Comparison of ENCODE assay signal across 9 cellular contexts in genomic region chr17:72422505-72423285, GRCh38.
DNase-seq lines count a peak whose midpoint lies in the region; ATAC-seq and TF ChIP-seq lines count a peak whose summit lies in the region.
"Had no signal": no experiment of that assay in that cellular context is flagged by ENCODE, and none has a peak within 500 bp of the region (broad histone marks: within the 10 kb centered on the region; RNA-seq: fewer than 3 reads in every experiment).

No MANE protein-coding gene starts in this region.

- no peaks in the 10 kb centered on the region for H3K36me3 Mint-ChIP-seq in T-helper 2 cell treated with Interferon-gamma antibody and Interleukin-4, amounts not matched to agents 5 μg/mL and 100 μg/mL, for 36 hours (ENCODE audit: low read depth)

- H3K4me3 ChIP-seq in heart left ventricle, result no peak overlapping the region
- no peak overlapping the region for H3K4me3 ChIP-seq in WERI-Rb-1 (ENCODE audit: low read depth, low read length)

- H3K4me1 ChIP-seq in heart left ventricle, result peaks cover 0 to 19% (median 5%) of the 10 kb centered on the region in 12 donors

- H3K9me3 ChIP-seq in heart left ventricle (peaks cover 0 to 15% (median 7%) of the 10 kb centered on the region in 12 donors), WERI-Rb-1 (ENCODE audit: severe bottlenecking) (peaks cover 14% of the 10 kb centered on the region)

- H3K4me1 Mint-ChIP-seq in T-helper 2 cell treated with Interferon-gamma antibody and Interleukin-4, amounts not matched to agents 5 μg/mL and 100 μg/mL, for 36 hours (ENCODE audit: low read depth), result no peaks in the 10 kb centered on the region
- H3K4me1 Mint-ChIP-seq in stimulated activated naive CD8-positive, alpha-beta T cell treated with anti-CD3 and anti-CD28 coated beads, Interleukin-15, amount 100 ng/mL, for 72 hours, result peaks cover 21% of the 10 kb centered on the region

- no peak overlapping the region for H3K27ac ChIP-seq in heart left ventricle
- H3K27ac ChIP-seq in WERI-Rb-1, result no peak overlapping the region

- DNase-seq in EL (peak; percentile 100), heart left ventricle (peak in 4 of 5 donors; percentile 29 to 69 (median 49)), occipital lobe (lab: John Stamatoyannopoulos, UW) (no peak), WERI-Rb-1 (no peak)
- DNase-seq in T-helper 2 cell treated with Interferon-gamma antibody and Interleukin-4, amounts not matched to agents 5 μg/mL and 100 μg/mL, for 36 hours (ENCODE audit: low spot score), result peak; percentile 4
- DNase-seq in stimulated activated naive CD8-positive, alpha-beta T cell treated with anti-CD3 and anti-CD28 coated beads, Interleukin-15, amount 100 ng/mL, for 72 hours, result peak; percentile 4 to 32

- ATAC-seq in GM19328 (IDR thresholded peaks at IDR 0.05; ENCODE audit: unreplicated experiment) (peak; percentile 32), HG03135 (IDR thresholded peaks at IDR 0.05; ENCODE audit: unreplicated experiment) (peak; percentile 44), heart left ventricle (peak; percentile 27 to 84 (median 73))
- peak; percentile 65 for ATAC-seq in stimulated activated naive CD8-positive, alpha-beta T cell treated with anti-CD3 and anti-CD28 coated beads, Interleukin-15, amount 100 ng/mL, for 72 hours

- no peak for TF ChIP-seq POLR2A in heart left ventricle (IDR thresholded peaks at IDR 0.05)

- H3K4me3 Mint-ChIP-seq in T-helper 2 cell treated with Interferon-gamma antibody and Interleukin-4, amounts not matched to agents 5 μg/mL and 100 μg/mL, for 36 hours, result no peak overlapping the region
- H3K4me3 Mint-ChIP-seq in stimulated activated naive CD8-positive, alpha-beta T cell treated with anti-CD3 and anti-CD28 coated beads, Interleukin-15, amount 100 ng/mL, for 72 hours, result peak overlapping the region in 1 of 2 donors; percentile 6
- H3K4me3 Mint-ChIP-seq: nephron had no signal

- H3K36me3 ChIP-seq in heart left ventricle (no peaks in the 10 kb centered on the region), WERI-Rb-1 (peaks cover 3% of the 10 kb centered on the region)

- TF ChIP-seq CTCF in heart left ventricle (IDR thresholded peaks at IDR 0.05), result no peak
- no peak for TF ChIP-seq CTCF in WERI-Rb-1 (IDR thresholded peaks at IDR 0.05; ENCODE audit: low read depth, low read length)

- H3K27me3 Mint-ChIP-seq in T-helper 2 cell treated with Interferon-gamma antibody and Interleukin-4, amounts not matched to agents 5 μg/mL and 100 μg/mL, for 36 hours (ENCODE audit: low read depth), result no peaks in the 10 kb centered on the region
- H3K27me3 Mint-ChIP-seq in stimulated activated naive CD8-positive, alpha-beta T cell treated with anti-CD3 and anti-CD28 coated beads, Interleukin-15, amount 100 ng/mL, for 72 hours, result peaks cover 41% of the 10 kb centered on the region

- H3K9me3 Mint-ChIP-seq in T-helper 2 cell treated with Interferon-gamma antibody and Interleukin-4, amounts not matched to agents 5 μg/mL and 100 μg/mL, for 36 hours, result peaks cover 9% of the 10 kb centered on the region
- H3K9me3 Mint-ChIP-seq in stimulated activated naive CD8-positive, alpha-beta T cell treated with anti-CD3 and anti-CD28 coated beads, Interleukin-15, amount 100 ng/mL, for 72 hours, result peaks cover 9 to 17% of the 10 kb centered on the region in 2 donors

- 51 to 55% (median 53%) methylated on average over 13 to 21 of the region's 21 CpGs for WGBS in heart left ventricle, 4 donors

- H3K27me3 ChIP-seq in heart left ventricle, result no peaks in the 10 kb centered on the region
- no peaks in the 10 kb centered on the region for H3K27me3 ChIP-seq in WERI-Rb-1 (ENCODE audit: insufficient read depth, low read depth, severe bottlenecking)

- H3K27ac Mint-ChIP-seq in T-helper 2 cell treated with Interferon-gamma antibody and Interleukin-4, amounts not matched to agents 5 μg/mL and 100 μg/mL, for 36 hours, result no peak overlapping the region
- H3K27ac Mint-ChIP-seq in stimulated activated naive CD8-positive, alpha-beta T cell treated with anti-CD3 and anti-CD28 coated beads, Interleukin-15, amount 100 ng/mL, for 72 hours, result no peak overlapping the region

- intact Hi-C loops in heart left ventricle (cut with DNase I), result loop anchor here in 2 of 10 donors (5.0 to 10.0 kb wide), 2 partner anchors 155 to 298 kb away; partner anchors contain the start of gene SOX9 (in 1 of the 2)

Comparison
In these comparisons a context has a peak if more than half of its experiments do, and no peak if none do; other contexts are left out.
1. DNase-seq: peak in EL (single experiment), T-helper 2 cell treated with Interferon-gamma antibody and Interleukin-4, amounts not matched to agents 5 μg/mL and 100 μg/mL, for 36 hours (single experiment), heart left ventricle (4 of 5) and stimulated activated naive CD8-positive, alpha-beta T cell treated with anti-CD3 and anti-CD28 coated beads, Interleukin-15, amount 100 ng/mL, for 72 hours (2 of 2); none in occipital lobe (single experiment) and WERI-Rb-1 (single experiment).
2. Peak in every context shown above with its lines, with median percentiles within 50 percentile points of each other: ATAC-seq.